In genomic region chr16:53843084-53843483, GRCh38 we compare ENCODE assay signal across 1 cellular context.
TF ChIP-seq lines count a peak whose summit lies in the region.

No MANE protein-coding gene starts in this region.

TF ChIP-seq in K562, 482 proteins besides CTCF, POLR2A, EP300 and RAD21:
- TF ChIP-seq ZNF507 (tag; conservative IDR thresholded peaks at IDR 0.05) (peak; percentile 30; the same call in 1 of the 2 replicates), SMAD1 (IDR thresholded peaks at IDR 0.05; ENCODE audit: low read depth, low read length, partially characterized antibody) (no peak), CREB3 (tag; conservative IDR thresholded peaks at IDR 0.05; ENCODE audit: low read depth) (no peak)
